1 cellular context compared by ENCODE assay signal in genomic region chr3:124217542-124217941, GRCh38.
TF ChIP-seq lines count a peak whose summit lies in the region.

No MANE protein-coding gene starts in this region.

TF ChIP-seq in K562, 482 proteins besides CTCF, POLR2A, EP300 and RAD21 (continued from another document):
- TF ChIP-seq MIER1 (IDR thresholded peaks at IDR 0.05; ENCODE audit: low read depth) = peak; percentile 92
- no peak for TF ChIP-seq POLR3G (IDR thresholded peaks at IDR 0.05; ENCODE audit: extremely low read depth, insufficient read length, insufficient replicate concordance)
- peak; percentile 73 for TF ChIP-seq NCOA1 (IDR thresholded peaks at IDR 0.05; ENCODE audit: low read depth)
- no peak for TF ChIP-seq RBM15 (IDR thresholded peaks at IDR 0.05; ENCODE audit: insufficient read depth, low read length)
- TF ChIP-seq SMAD2 (IDR thresholded peaks at IDR 0.05; ENCODE audit: low read depth, low read length) = no peak
- peak; percentile 92 for TF ChIP-seq REST (CRISPR knock-in tag; IDR thresholded peaks at IDR 0.05; ENCODE audit: low read depth)
- no peak for TF ChIP-seq FOXA1 (IDR thresholded peaks at IDR 0.05; ENCODE audit: borderline replicate concordance)
- TF ChIP-seq RFX7 (CRISPR knock-in tag; IDR thresholded peaks at IDR 0.05) = no peak
- no peak for TF ChIP-seq E2F4 (CRISPR knock-in tag; IDR thresholded peaks at IDR 0.05; ENCODE audit: low read depth)
- peak; percentile 50 for TF ChIP-seq NCOA6 (IDR thresholded peaks at IDR 0.05)
- no peak for TF ChIP-seq GATAD2A (IDR thresholded peaks at IDR 0.05)
- TF ChIP-seq SRF (CRISPR knock-in tag; IDR thresholded peaks at IDR 0.05) = no peak
- 0 out of 2 replicates have a peak, but pooled peaks have one; percentile 27 for TF ChIP-seq ZNF766 (CRISPR knock-in tag; conservative IDR thresholded peaks at IDR 0.05)
- TF ChIP-seq BRD4 (IDR thresholded peaks at IDR 0.05) = no peak
